In genomic region chr4:128388352-128388630, GRCh38 we compare ENCODE assay signal across 1 cellular context.
TF ChIP-seq lines count a peak whose summit lies in the region.

No MANE protein-coding gene starts in this region.

TF ChIP-seq in IMR-90, 13 proteins besides CTCF, POLR2A, EP300 and RAD21:
- TF ChIP-seq CHD1 (IDR thresholded peaks at IDR 0.05; ENCODE audit: low read depth, low read length) (no peak), MAZ (IDR thresholded peaks at IDR 0.05; ENCODE audit: borderline replicate concordance, low read depth, low read length) (no peak), SMC3 (IDR thresholded peaks at IDR 0.05; ENCODE audit: low read depth, low read length) (no peak), FOS (IDR thresholded peaks at IDR 0.05; ENCODE audit: low read depth, low read length) (no peak), ELK1 (IDR thresholded peaks at IDR 0.05; ENCODE audit: borderline replicate concordance, low read depth, low read length) (no peak), RFX5 (IDR thresholded peaks at IDR 0.05; ENCODE audit: low read depth, low read length) (no peak), MAFK (IDR thresholded peaks at IDR 0.05; ENCODE audit: low read depth, low read length) (no peak), USF2 (IDR thresholded peaks at IDR 0.05; ENCODE audit: low read depth, low read length) (no peak), CEBPB (IDR thresholded peaks at IDR 0.05; ENCODE audit: low read depth, low read length) (no peak), NFE2L2 (IDR thresholded peaks at IDR 0.05; ENCODE audit: low read depth, low read length) (no peak), RCOR1 (IDR thresholded peaks at IDR 0.05; ENCODE audit: insufficient replicate concordance, low read length) (no peak), MXI1 (IDR thresholded peaks at IDR 0.05; ENCODE audit: borderline replicate concordance, low read depth, low read length) (no peak), BHLHE40 (IDR thresholded peaks at IDR 0.05; ENCODE audit: low read depth, low read length) (no peak)
TF ChIP-seq in IMR-90: peak in this region for 0.
